8 cellular contexts compared by ENCODE assay signal in genomic region chr1:16709659-16710087, GRCh38. TPM values are rescaled to one million over a fixed set of nuclear protein-coding genes. Genes with fewer than 3 reads are reported as not detected.
DNase-seq lines count a peak whose midpoint lies in the region; ATAC-seq and TF ChIP-seq lines count a peak whose summit lies in the region.
"Not testable (repeated sequence)": the region's sequence is repeated elsewhere in the genome, so short reads cannot be mapped to it uniquely, and the experiment has no call there.

No MANE protein-coding gene starts in this region.

- 28 to 42% methylated on average over 2 to 3 of the region's 3 CpGs for WGBS in body of pancreas, 2 donors
- 24 to 43% methylated on average over 2 to 3 of the region's 3 CpGs for WGBS in aorta, 2 donors

- POLR2A ChIA-PET in activated CD4-positive, alpha-beta T cell treated with anti-CD3 and anti-CD28 coated beads, Interleukin-2, amount 10 ng/mL, durations not matched to agents 7 days and 5 days (lab: Charles Lee): not testable (repeated sequence)

- not testable (repeated sequence) for H3K4me3 ChIP-seq in body of pancreas; aorta (ENCODE audit: low read length in 2 of 2)

- not testable (repeated sequence) for H3K36me3 ChIP-seq in body of pancreas (replicated peaks in 1 of 2; ENCODE audit: insufficient read depth in 1 of 2, low read depth in 2 of 2); aorta (ENCODE audit: control insufficient read depth in 1 of 2, insufficient read depth in 2 of 2, low read length in 1 of 2)

- intact Hi-C loops in body of pancreas (cut with DNase I); Right ventricle myocardium inferior (cut with DNase I); natural killer cell (cut with micrococcal nuclease); aorta (cut with DNase I): not testable (repeated sequence)

- DNase-seq in NCI-H524 (lab: John Stamatoyannopoulos, UW): peak; percentile 87 to 94
- peak; percentile 59 for DNase-seq in activated CD4-positive, alpha-beta T cell treated with anti-CD3 and anti-CD28 coated beads, Interleukin-2, amount 10 ng/mL, durations not matched to agents 7 days and 5 days
- peak in 1 of 4 donors; percentile 69 for DNase-seq in body of pancreas
- DNase-seq in Right ventricle myocardium inferior (ENCODE audit: missing footprints): not testable (repeated sequence)
- DNase-seq in natural killer cell: peak; percentile 66
- DNase-seq in aorta: peak in 1 of 2 donors; percentile 74

- H3K27me3 ChIP-seq in body of pancreas; aorta (ENCODE audit: control insufficient read depth in 1 of 2, insufficient read depth in 2 of 2, low read length in 1 of 2): not testable (repeated sequence)

- not testable (repeated sequence) for H3K27ac Mint-ChIP-seq in activated CD4-positive, alpha-beta T cell treated with anti-CD3 and anti-CD28 coated beads, Interleukin-2, amount 10 ng/mL, durations not matched to agents 7 days and 5 days; natural killer cell

- H3K27ac ChIP-seq in body of pancreas; aorta (ENCODE audit: low read depth in 1 of 2, low read length in 2 of 2): not testable (repeated sequence)

- H3K4me1 ChIP-seq in body of pancreas; aorta (ENCODE audit: control insufficient read depth in 1 of 2, insufficient read depth in 2 of 2, low read length in 2 of 2): not testable (repeated sequence)

- not testable (repeated sequence) for H3K4me3 Mint-ChIP-seq in activated CD4-positive, alpha-beta T cell treated with anti-CD3 and anti-CD28 coated beads, Interleukin-2, amount 10 ng/mL, durations not matched to agents 7 days and 5 days; natural killer cell

- CTCF ChIA-PET in activated CD4-positive, alpha-beta T cell treated with anti-CD3 and anti-CD28 coated beads, Interleukin-2, amount 10 ng/mL, durations not matched to agents 7 days and 5 days (lab: Charles Lee): interaction anchor here (0.6 to 1.6 kb wide), 3 partner anchors 9 to 217 kb away, joined by 4 to 5 read pairs (median 5); no protein-coding TSS in a partner anchor

- TF ChIP-seq POLR2A in body of pancreas (IDR thresholded peaks at IDR 0.05): not testable (repeated sequence)

- not testable (repeated sequence) for H3K9me3 Mint-ChIP-seq in activated CD4-positive, alpha-beta T cell treated with anti-CD3 and anti-CD28 coated beads, Interleukin-2, amount 10 ng/mL, durations not matched to agents 7 days and 5 days; natural killer cell

- ATAC-seq in HG02678 (IDR thresholded peaks at IDR 0.05; ENCODE audit: unreplicated experiment) (peak; percentile 69), body of pancreas (peak; percentile 69), Right ventricle myocardium inferior (peak; percentile 70), natural killer cell (peak; percentile 81 to 89 (median 83)), aorta (ENCODE audit: low FRiP score) (peak; percentile 73)

- H3K36me3 Mint-ChIP-seq in activated CD4-positive, alpha-beta T cell treated with anti-CD3 and anti-CD28 coated beads, Interleukin-2, amount 10 ng/mL, durations not matched to agents 7 days and 5 days (ENCODE audit: low read depth); natural killer cell: not testable (repeated sequence)

- H3K9me3 ChIP-seq in body of pancreas; aorta (ENCODE audit: control insufficient read depth, low read length): not testable (repeated sequence)

- not testable (repeated sequence) for H3K4me1 Mint-ChIP-seq in activated CD4-positive, alpha-beta T cell treated with anti-CD3 and anti-CD28 coated beads, Interleukin-2, amount 10 ng/mL, durations not matched to agents 7 days and 5 days; natural killer cell

- H3K27me3 Mint-ChIP-seq in activated CD4-positive, alpha-beta T cell treated with anti-CD3 and anti-CD28 coated beads, Interleukin-2, amount 10 ng/mL, durations not matched to agents 7 days and 5 days; natural killer cell (ENCODE audit: low read depth in 2 of 2): not testable (repeated sequence)

- TF ChIP-seq CTCF in GM12874 (IDR thresholded peaks at IDR 0.05; ENCODE audit: insufficient read depth, low read depth, low read length): 0 out of 2 replicates have a peak, but pooled peaks have one; percentile 1
- peak in 4 of 7 experiments; percentile 7 to 67 (median 42) for TF ChIP-seq CTCF in body of pancreas (IDR thresholded peaks at IDR 0.05)
- TF ChIP-seq CTCF in natural killer cell (IDR thresholded peaks at IDR 0.05): peak; percentile 72

RNA-seq across cellular contexts. Expression of gene RNU1-4, which starts 30.6 kb away (rescaled TPM):
- 1,000 to 10,000 TPM; 2,316 to 2,477 TPM for total RNA-seq in activated CD4-positive, alpha-beta T cell treated with anti-CD3 and anti-CD28 coated beads, Interleukin-2, amount 10 ng/mL, durations not matched to agents 7 days and 5 days
- total RNA-seq in body of pancreas: over 10,000 TPM in 1 of 2 donors, under 1 TPM in 1; under 0.01 to 15,479 TPM
- total RNA-seq in Right ventricle myocardium inferior: 4,572 TPM
- total RNA-seq in natural killer cell: 1,000 to 10,000 TPM; 2,937 to 3,261 (median 3,038) TPM
- 1,000 to 10,000 TPM; 7,231 to 8,154 TPM for total RNA-seq in aorta
- not detected for polyA plus RNA-seq in aorta

RNA-seq across cellular contexts. Expression of gene RNU1-3, which starts 42.9 kb away (rescaled TPM):
- 1,000 to 10,000 TPM; 2,316 to 2,477 TPM for total RNA-seq in activated CD4-positive, alpha-beta T cell treated with anti-CD3 and anti-CD28 coated beads, Interleukin-2, amount 10 ng/mL, durations not matched to agents 7 days and 5 days
- total RNA-seq in body of pancreas (over 10,000 TPM in 1 of 2 donors, under 1 TPM in 1; under 0.01 to 15,479 TPM), Right ventricle myocardium inferior (4,572 TPM), natural killer cell (1,000 to 10,000 TPM; 2,937 to 3,261 (median 3,038) TPM), aorta (1,000 to 10,000 TPM; 7,231 to 8,154 TPM)
- not detected for polyA plus RNA-seq in aorta

Comparison
In these comparisons a context has a peak if more than half of its experiments do, and no peak if none do; other contexts are left out.
1. CTCF ChIP-seq: peak in every context shown above with its lines; median percentile 72 in natural killer cell; 42 in body of pancreas; 1 in GM12874.